2 cellular contexts compared by ENCODE assay signal in the genomic region with DNA sequence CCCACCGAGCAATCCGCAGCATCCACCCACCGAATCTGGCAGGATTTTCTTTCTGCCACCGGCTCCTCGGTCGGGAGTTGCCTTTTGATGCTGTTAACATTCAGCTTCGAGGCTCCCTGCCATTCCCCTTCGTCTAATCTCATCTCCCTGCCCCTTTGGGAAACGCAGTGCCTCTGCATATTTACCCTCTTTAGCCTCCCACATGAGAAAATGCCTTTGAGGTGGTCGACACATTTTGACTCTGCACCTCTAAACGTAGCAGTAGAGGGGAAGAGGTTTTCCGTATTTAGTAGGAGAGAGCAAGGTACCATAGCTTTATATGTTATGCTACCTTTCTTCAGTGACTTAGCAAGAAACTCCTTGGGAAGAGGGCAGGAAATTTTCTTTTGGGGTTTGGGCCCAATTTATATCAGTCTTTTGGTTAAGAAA.
A peak's percentile ranks its signal among the peaks of the same experiment; 100 is the strongest.
TF ChIP-seq lines count a peak whose summit lies in the region.

No MANE protein-coding gene starts in this region.

TF ChIP-seq in IMR-90, 13 proteins besides CTCF, POLR2A, EP300 and RAD21:
- TF ChIP-seq MAFK (IDR thresholded peaks at IDR 0.05; ENCODE audit: low read depth, low read length), result no peak
TF ChIP-seq in IMR-90: peak in this region for 0.

TF ChIP-seq in HepG2, 621 proteins besides CTCF, POLR2A, EP300 and RAD21:
- TF ChIP-seq ZEB1 (IDR thresholded peaks at IDR 0.05; ENCODE audit: insufficient replicate concordance, low read depth) (no peak), ZNF605 (CRISPR knock-in tag; IDR thresholded peaks at IDR 0.05) (0 out of 2 replicates have a peak, but pooled peaks have one; percentile 37), ZNF558 (CRISPR knock-in tag; IDR thresholded peaks at IDR 0.05; ENCODE audit: borderline replicate concordance) (no peak), ZNF136 (CRISPR knock-in tag; IDR thresholded peaks at IDR 0.05; ENCODE audit: low read depth) (no peak), ZNF501 (CRISPR knock-in tag; IDR thresholded peaks at IDR 0.05) (peak; percentile 14; the same call in 1 of the 2 replicates), U2AF2 (IDR thresholded peaks at IDR 0.05; ENCODE audit: low read depth, low read length) (no peak), SRY (CRISPR knock-in tag; IDR thresholded peaks at IDR 0.05) (no peak), ZNF292 (CRISPR knock-in tag; IDR thresholded peaks at IDR 0.05; ENCODE audit: borderline replicate concordance, low read depth) (no peak), ZNF543 (CRISPR knock-in tag; IDR thresholded peaks at IDR 0.05) (no peak), TOPORS (CRISPR knock-in tag; IDR thresholded peaks at IDR 0.05) (no peak), SNAI1 (CRISPR knock-in tag; IDR thresholded peaks at IDR 0.05; ENCODE audit: borderline replicate concordance) (0 out of 2 replicates have a peak, but pooled peaks have one; percentile 5), ARID2 (CRISPR knock-in tag; IDR thresholded peaks at IDR 0.05; ENCODE audit: borderline replicate concordance) (no peak), ZNF446 (CRISPR knock-in tag; IDR thresholded peaks at IDR 0.05) (no peak), NR2F2 (IDR thresholded peaks at IDR 0.05; ENCODE audit: borderline replicate concordance, low read depth) (no peak)
- TF ChIP-seq, protein P1, sequence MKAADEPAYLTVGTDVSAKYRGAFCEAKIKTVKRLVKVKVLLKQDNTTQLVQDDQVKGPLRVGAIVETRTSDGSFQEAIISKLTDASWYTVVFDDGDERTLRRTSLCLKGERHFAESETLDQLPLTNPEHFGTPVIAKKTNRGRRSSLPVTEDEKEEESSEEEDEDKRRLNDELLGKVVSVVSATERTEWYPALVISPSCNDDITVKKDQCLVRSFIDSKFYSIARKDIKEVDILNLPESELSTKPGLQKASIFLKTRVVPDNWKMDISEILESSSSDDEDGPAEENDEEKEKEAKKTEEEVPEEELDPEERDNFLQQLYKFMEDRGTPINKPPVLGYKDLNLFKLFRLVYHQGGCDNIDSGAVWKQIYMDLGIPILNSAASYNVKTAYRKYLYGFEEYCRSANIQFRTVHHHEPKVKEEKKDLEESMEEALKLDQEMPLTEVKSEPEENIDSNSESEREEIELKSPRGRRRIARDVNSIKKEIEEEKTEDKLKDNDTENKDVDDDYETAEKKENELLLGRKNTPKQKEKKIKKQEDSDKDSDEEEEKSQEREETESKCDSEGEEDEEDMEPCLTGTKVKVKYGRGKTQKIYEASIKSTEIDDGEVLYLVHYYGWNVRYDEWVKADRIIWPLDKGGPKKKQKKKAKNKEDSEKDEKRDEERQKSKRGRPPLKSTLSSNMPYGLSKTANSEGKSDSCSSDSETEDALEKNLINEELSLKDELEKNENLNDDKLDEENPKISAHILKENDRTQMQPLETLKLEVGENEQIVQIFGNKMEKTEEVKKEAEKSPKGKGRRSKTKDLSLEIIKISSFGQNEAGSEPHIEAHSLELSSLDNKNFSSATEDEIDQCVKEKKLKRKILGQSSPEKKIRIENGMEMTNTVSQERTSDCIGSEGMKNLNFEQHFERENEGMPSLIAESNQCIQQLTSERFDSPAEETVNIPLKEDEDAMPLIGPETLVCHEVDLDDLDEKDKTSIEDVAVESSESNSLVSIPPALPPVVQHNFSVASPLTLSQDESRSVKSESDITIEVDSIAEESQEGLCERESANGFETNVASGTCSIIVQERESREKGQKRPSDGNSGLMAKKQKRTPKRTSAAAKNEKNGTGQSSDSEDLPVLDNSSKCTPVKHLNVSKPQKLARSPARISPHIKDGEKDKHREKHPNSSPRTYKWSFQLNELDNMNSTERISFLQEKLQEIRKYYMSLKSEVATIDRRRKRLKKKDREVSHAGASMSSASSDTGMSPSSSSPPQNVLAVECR (CRISPR knock-in tag; IDR thresholded peaks at IDR 0.05; ENCODE audit: borderline replicate concordance), result 0 out of 2 replicates have a peak, but pooled peaks have one; percentile 10
- TF ChIP-seq, protein P2, sequence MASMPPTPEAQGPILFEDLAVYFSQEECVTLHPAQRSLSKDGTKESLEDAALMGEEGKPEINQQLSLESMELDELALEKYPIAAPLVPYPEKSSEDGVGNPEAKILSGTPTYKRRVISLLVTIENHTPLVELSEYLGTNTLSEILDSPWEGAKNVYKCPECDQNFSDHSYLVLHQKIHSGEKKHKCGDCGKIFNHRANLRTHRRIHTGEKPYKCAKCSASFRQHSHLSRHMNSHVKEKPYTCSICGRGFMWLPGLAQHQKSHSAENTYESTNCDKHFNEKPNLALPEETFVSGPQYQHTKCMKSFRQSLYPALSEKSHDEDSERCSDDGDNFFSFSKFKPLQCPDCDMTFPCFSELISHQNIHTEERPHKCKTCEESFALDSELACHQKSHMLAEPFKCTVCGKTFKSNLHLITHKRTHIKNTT (CRISPR knock-in tag; IDR thresholded peaks at IDR 0.05), result no peak
- TF ChIP-seq, protein P3, sequence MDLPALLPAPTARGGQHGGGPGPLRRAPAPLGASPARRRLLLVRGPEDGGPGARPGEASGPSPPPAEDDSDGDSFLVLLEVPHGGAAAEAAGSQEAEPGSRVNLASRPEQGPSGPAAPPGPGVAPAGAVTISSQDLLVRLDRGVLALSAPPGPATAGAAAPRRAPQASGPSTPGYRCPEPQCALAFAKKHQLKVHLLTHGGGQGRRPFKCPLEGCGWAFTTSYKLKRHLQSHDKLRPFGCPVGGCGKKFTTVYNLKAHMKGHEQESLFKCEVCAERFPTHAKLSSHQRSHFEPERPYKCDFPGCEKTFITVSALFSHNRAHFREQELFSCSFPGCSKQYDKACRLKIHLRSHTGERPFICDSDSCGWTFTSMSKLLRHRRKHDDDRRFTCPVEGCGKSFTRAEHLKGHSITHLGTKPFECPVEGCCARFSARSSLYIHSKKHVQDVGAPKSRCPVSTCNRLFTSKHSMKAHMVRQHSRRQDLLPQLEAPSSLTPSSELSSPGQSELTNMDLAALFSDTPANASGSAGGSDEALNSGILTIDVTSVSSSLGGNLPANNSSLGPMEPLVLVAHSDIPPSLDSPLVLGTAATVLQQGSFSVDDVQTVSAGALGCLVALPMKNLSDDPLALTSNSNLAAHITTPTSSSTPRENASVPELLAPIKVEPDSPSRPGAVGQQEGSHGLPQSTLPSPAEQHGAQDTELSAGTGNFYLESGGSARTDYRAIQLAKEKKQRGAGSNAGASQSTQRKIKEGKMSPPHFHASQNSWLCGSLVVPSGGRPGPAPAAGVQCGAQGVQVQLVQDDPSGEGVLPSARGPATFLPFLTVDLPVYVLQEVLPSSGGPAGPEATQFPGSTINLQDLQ (CRISPR knock-in tag; IDR thresholded peaks at IDR 0.05), result no peak
